In genomic region chr3:138124689-138125420, GRCh38 we compare ENCODE assay signal across 17 cellular contexts. TPM values are rescaled to one million over a fixed set of nuclear protein-coding genes. Genes with fewer than 3 reads are reported as not detected.
A peak's percentile ranks its signal among the peaks of the same experiment; 100 is the strongest.
DNase-seq lines count a peak whose midpoint lies in the region; ATAC-seq and TF ChIP-seq lines count a peak whose summit lies in the region.
"Had no signal": no experiment of that assay in that cellular context is flagged by ENCODE, and none has a peak within 500 bp of the region (broad histone marks: within the 10 kb centered on the region; RNA-seq: fewer than 3 reads in every experiment).

No MANE protein-coding gene starts in this region.

- H3K27ac ChIP-seq in endodermal cell (ENCODE audit: low read depth, low read length) (no peak overlapping the region), aorta (ENCODE audit: low read depth in 1 of 2, low read length in 2 of 2) (no peak overlapping the region)
- H3K27ac ChIP-seq: ovary had no signal

- H3K4me1 ChIP-seq in endodermal cell (ENCODE audit: control insufficient read depth, insufficient read depth, low read length) (no peaks in the 10 kb centered on the region), aorta (ENCODE audit: control insufficient read depth in 1 of 2, insufficient read depth in 2 of 2, low read length in 2 of 2) (no peaks in the 10 kb centered on the region)

- H3K9me3 ChIP-seq in endodermal cell (ENCODE audit: control insufficient read depth, low read length) (no peaks in the 10 kb centered on the region), aorta (ENCODE audit: control insufficient read depth, low read length) (no peaks in the 10 kb centered on the region)
- H3K9me3 ChIP-seq: gastroesophageal sphincter, ovary had no signal

- DNase-seq in CD14-positive monocyte (ENCODE audit: low spot score) (no peak), M059J (ENCODE audit: low read depth) (peak; percentile 15), endodermal cell (peak; percentile 71), omental fat pad (ENCODE audit: low spot score) (no peak), aorta (no peak), immature natural killer cell (no peak)
- DNase-seq: activated CD4-positive, alpha-beta T cell treated with anti-CD3 and anti-CD28 coated beads, Interleukin-2, amount 10 ng/mL, durations not matched to agents 7 days and 5 days; CD8-positive, alpha-beta T cell; NCI-H187; ovary had no signal

- no peak overlapping the region for H3K9ac ChIP-seq in endodermal cell (ENCODE audit: extremely low read depth, low read length, poor library complexity, severe bottlenecking)

- ATAC-seq in omental fat pad (ENCODE audit: low FRiP score), result peak; percentile 67
- no peak for ATAC-seq in aorta (ENCODE audit: low FRiP score)
- ATAC-seq in GM21737 (IDR thresholded peaks at IDR 0.05; ENCODE audit: unreplicated experiment), result no peak
- no peak for ATAC-seq in HG02623 (IDR thresholded peaks at IDR 0.05; ENCODE audit: unreplicated experiment)
- ATAC-seq: CD8-positive, alpha-beta T cell; stimulated activated effector memory CD8-positive, alpha-beta T cell treated with anti-CD3 and anti-CD28 coated beads, Interleukin-12 subunit alpha, Interleukin-12 subunit beta, amount 100 ng/mL, for 72 hours had no signal

- H3K4me3 ChIP-seq in endodermal cell (ENCODE audit: low read length) (no peak overlapping the region), aorta (ENCODE audit: low read length in 2 of 2) (no peak overlapping the region)
- H3K4me3 ChIP-seq: gastroesophageal sphincter, ovary had no signal

- intact Hi-C loops in CD14-positive monocyte (cut with micrococcal nuclease) (no loop called here), aorta (cut with DNase I) (no loop called here)

- H3K27me3 Mint-ChIP-seq in CD14-positive monocyte (ENCODE audit: low read depth in 3 of 3) (no peaks in the 10 kb centered on the region), endodermal cell (ENCODE audit: insufficient read depth) (no peaks in the 10 kb centered on the region), immature natural killer cell (ENCODE audit: low read depth in 3 of 3) (peaks cover 4 to 13% (median 5%) of the 10 kb centered on the region in 3 donors)

- H3K27me3 ChIP-seq in endodermal cell (ENCODE audit: control insufficient read depth, insufficient read depth, low read length, poor library complexity, severe bottlenecking), result no peaks in the 10 kb centered on the region
- no peaks in the 10 kb centered on the region for H3K27me3 ChIP-seq in aorta (ENCODE audit: control insufficient read depth in 1 of 2, insufficient read depth in 2 of 2, low read length in 1 of 2)
- H3K27me3 ChIP-seq: gastroesophageal sphincter, ovary had no signal

- H3K36me3 ChIP-seq in endodermal cell (ENCODE audit: control insufficient read depth, insufficient read depth, low read length) (no peaks in the 10 kb centered on the region), aorta (ENCODE audit: control insufficient read depth in 1 of 2, insufficient read depth in 2 of 2, low read length in 1 of 2) (no peaks in the 10 kb centered on the region)
- H3K36me3 ChIP-seq: gastroesophageal sphincter, ovary had no signal

- H3K27ac Mint-ChIP-seq in CD14-positive monocyte (peak overlapping the region; percentile 81 to 94 (median 90)), endodermal cell (no peak overlapping the region), immature natural killer cell (no peak overlapping the region)
- H3K27ac Mint-ChIP-seq: activated CD4-positive, alpha-beta T cell treated with anti-CD3 and anti-CD28 coated beads, Interleukin-2, amount 10 ng/mL, durations not matched to agents 7 days and 5 days; activated T-helper 2 cell treated with anti-CD3 and anti-CD28 coated beads, Interferon-gamma antibody, Interleukin-2, Interleukin-4, amounts not matched to agents 10 μg/mL and 5 μg/mL and 100 μg/mL, durations not matched to agents 14 hours and 24 hours and 36 hours; CD8-positive, alpha-beta T cell; stimulated activated effector memory CD8-positive, alpha-beta T cell treated with anti-CD3 and anti-CD28 coated beads, Interleukin-12 subunit alpha, Interleukin-12 subunit beta, amount 100 ng/mL, for 72 hours; T-helper 1 cell treated with Interleukin-12 subunit alpha and Interleukin-12 subunit beta and Interleukin-4 antibody, amounts not matched to agents 30 μg/mL and 1 μg/mL, for 36 hours had no signal

- H3K4me1 Mint-ChIP-seq in CD14-positive monocyte, result peaks cover 27% of the 10 kb centered on the region
- no peaks in the 10 kb centered on the region for H3K4me1 Mint-ChIP-seq in endodermal cell
- H3K4me1 Mint-ChIP-seq in immature natural killer cell, result no peaks in the 10 kb centered on the region
- H3K4me1 Mint-ChIP-seq: activated CD4-positive, alpha-beta T cell treated with anti-CD3 and anti-CD28 coated beads, Interleukin-2, amount 10 ng/mL, durations not matched to agents 7 days and 5 days; stimulated activated effector memory CD8-positive, alpha-beta T cell treated with anti-CD3 and anti-CD28 coated beads, Interleukin-12 subunit alpha, Interleukin-12 subunit beta, amount 100 ng/mL, for 72 hours had no signal

- H3K36me3 Mint-ChIP-seq in CD14-positive monocyte (peaks cover 0 to 2% of the 10 kb centered on the region in 2 donors), endodermal cell (ENCODE audit: low read depth) (no peaks in the 10 kb centered on the region), immature natural killer cell (no peaks in the 10 kb centered on the region)
- H3K36me3 Mint-ChIP-seq: CD8-positive, alpha-beta T cell; stimulated activated effector memory CD8-positive, alpha-beta T cell treated with anti-CD3 and anti-CD28 coated beads, Interleukin-12 subunit alpha, Interleukin-12 subunit beta, amount 100 ng/mL, for 72 hours had no signal

- no peak overlapping the region for H3K4me3 Mint-ChIP-seq in CD14-positive monocyte
- no peak overlapping the region for H3K4me3 Mint-ChIP-seq in endodermal cell
- H3K4me3 Mint-ChIP-seq in immature natural killer cell, result no peak overlapping the region
- H3K4me3 Mint-ChIP-seq: activated CD4-positive, alpha-beta T cell treated with anti-CD3 and anti-CD28 coated beads, Interleukin-2, amount 10 ng/mL, durations not matched to agents 7 days and 5 days; CD8-positive, alpha-beta T cell; stimulated activated effector memory CD8-positive, alpha-beta T cell treated with anti-CD3 and anti-CD28 coated beads, Interleukin-12 subunit alpha, Interleukin-12 subunit beta, amount 100 ng/mL, for 72 hours; T-helper 1 cell treated with Interleukin-12 subunit alpha and Interleukin-12 subunit beta and Interleukin-4 antibody, amounts not matched to agents 30 μg/mL and 1 μg/mL, for 36 hours had no signal

- H3K9me3 Mint-ChIP-seq in CD14-positive monocyte (peaks cover 0 to 3% (median 2%) of the 10 kb centered on the region in 7 donors), endodermal cell (peaks cover 13% of the 10 kb centered on the region), immature natural killer cell (no peaks in the 10 kb centered on the region)
- H3K9me3 Mint-ChIP-seq: activated CD4-positive, alpha-beta T cell treated with anti-CD3 and anti-CD28 coated beads, Interleukin-2, amount 10 ng/mL, durations not matched to agents 7 days and 5 days; activated T-helper 2 cell treated with anti-CD3 and anti-CD28 coated beads, Interferon-gamma antibody, Interleukin-2, Interleukin-4, amounts not matched to agents 10 μg/mL and 5 μg/mL and 100 μg/mL, durations not matched to agents 14 hours and 24 hours and 36 hours; CD8-positive, alpha-beta T cell; stimulated activated effector memory CD8-positive, alpha-beta T cell treated with anti-CD3 and anti-CD28 coated beads, Interleukin-12 subunit alpha, Interleukin-12 subunit beta, amount 100 ng/mL, for 72 hours; T-helper 1 cell treated with Interleukin-12 subunit alpha and Interleukin-12 subunit beta and Interleukin-4 antibody, amounts not matched to agents 30 μg/mL and 1 μg/mL, for 36 hours had no signal

- 89 to 91% methylated on average over 9 to 10 of the region's 10 CpGs for WGBS in endodermal cell (ENCODE audit: insufficient coverage in 1 of 2, insufficient read length in 1 of 2), 2 experiments
- 80 to 81% methylated on average over 10 of the region's 10 CpGs for WGBS in aorta, 2 donors

- TF ChIP-seq CTCF in CD14-positive monocyte (IDR thresholded peaks at IDR 0.05) (no peak), endodermal cell (conservative IDR thresholded peaks at IDR 0.05) (no peak), omental fat pad (IDR thresholded peaks at IDR 0.05) (no peak)

RNA-seq across cellular contexts. Expression of gene A4GNT, which starts 7.3 kb away (rescaled TPM):
- polyA plus RNA-seq in CD14-positive monocyte, result not detected
- total RNA-seq in M059J (2014; rRNA removed; shearing (Covaris generic)), result not detected in 2 replicates
- not detected for total RNA-seq in endodermal cell
- not detected for polyA plus RNA-seq in endodermal cell (2013, experiment 1 of 2)
- not detected for polyA plus RNA-seq in endodermal cell (2013, experiment 2 of 2)
- total RNA-seq in omental fat pad, result not detected
- not detected for total RNA-seq in aorta
- polyA plus RNA-seq in aorta, result not detected
- not detected for polyA plus RNA-seq in immature natural killer cell
- total RNA-seq: activated CD4-positive, alpha-beta T cell treated with anti-CD3 and anti-CD28 coated beads, Interleukin-2, amount 10 ng/mL, durations not matched to agents 7 days and 5 days; activated T-helper 2 cell treated with anti-CD3 and anti-CD28 coated beads, Interferon-gamma antibody, Interleukin-2, Interleukin-4, amounts not matched to agents 10 μg/mL and 5 μg/mL and 100 μg/mL, durations not matched to agents 14 hours and 24 hours and 36 hours; CD8-positive, alpha-beta T cell; left lobe of liver; ovary had no signal
- polyA plus RNA-seq: ovary had no signal

RNA-seq across cellular contexts. Expression of gene DZIP1L, which starts 9.4 kb away (rescaled TPM):
- polyA plus RNA-seq in CD14-positive monocyte (under 1 TPM; 0.50 to 0.52 TPM), aorta (10 to 100 TPM in 1 of 2 donors, 1 to 10 TPM in 1; 1.3 to 17.8 TPM), immature natural killer cell (not detected)
- 14.7 and 15.8 TPM in 2 replicates for total RNA-seq in M059J (2014; rRNA removed; shearing (Covaris generic))
- total RNA-seq in endodermal cell (10 to 100 TPM; 32.0 to 32.5 TPM), omental fat pad (10 to 100 TPM; 14.6 to 38.7 (median 30.0) TPM), aorta (10 to 100 TPM; 19.0 to 48.3 TPM)
- 11.8 TPM for polyA plus RNA-seq in endodermal cell (2013, experiment 1 of 2)
- polyA plus RNA-seq in endodermal cell (2013, experiment 2 of 2), result 14.0 TPM
- total RNA-seq: CD8-positive, alpha-beta T cell had no signal

RNA-seq across cellular contexts. Expression of gene DBR1, which starts 49.9 kb away (rescaled TPM):
- 1 to 10 TPM; 4.8 to 7.5 TPM for polyA plus RNA-seq in CD14-positive monocyte
- 24.3 and 34.9 TPM in 2 replicates for total RNA-seq in M059J (2014; rRNA removed; shearing (Covaris generic))
- total RNA-seq in endodermal cell, result 10 to 100 TPM; 17.7 to 22.0 TPM
- 20.7 TPM for polyA plus RNA-seq in endodermal cell (2013, experiment 1 of 2)
- polyA plus RNA-seq in endodermal cell (2013, experiment 2 of 2), result 21.4 TPM
- total RNA-seq in omental fat pad, result 10 to 100 TPM in 3 of 4 donors, 1 to 10 TPM in 1; 7.2 to 13.1 (median 11.7) TPM
- total RNA-seq in aorta, result 10 to 100 TPM; 11.1 to 15.3 TPM
- polyA plus RNA-seq in aorta, result 1 to 10 TPM; 5.5 to 9.9 TPM
- 10 to 100 TPM in 2 of 3 donors, 1 to 10 TPM in 1; 7.3 to 14.0 (median 11.5) TPM for polyA plus RNA-seq in immature natural killer cell

Comparison
In these comparisons a context has a peak if more than half of its experiments do, and no peak if none do; other contexts are left out.
1. DNase-seq: peak in M059J (single experiment) and endodermal cell (single experiment); none in CD14-positive monocyte (single experiment), omental fat pad (single experiment), aorta (0 of 2) and immature natural killer cell (0 of 3).
2. H3K27ac Mint-ChIP-seq: peak in CD14-positive monocyte (7 of 7); none in endodermal cell (single experiment) and immature natural killer cell (0 of 6).